8 cellular contexts compared by ENCODE assay signal in genomic region chr6:41371461-41371991, GRCh38. TPM values are rescaled to one million over a fixed set of nuclear protein-coding genes. Genes with fewer than 3 reads are reported as not detected.
DNase-seq lines count a peak whose midpoint lies in the region; ATAC-seq, FAIRE-seq and TF ChIP-seq lines count a peak whose summit lies in the region.

No MANE protein-coding gene starts in this region.

- H3K9me3 ChIP-seq in transverse colon, result no peaks in the 10 kb centered on the region

- peaks cover 25% of the 10 kb centered on the region for H3K27me3 Mint-ChIP-seq in memory B cell

- ATAC-seq in memory B cell (ENCODE audit: low read depth), result peak; percentile 7
- no peak for ATAC-seq in GM18868 (IDR thresholded peaks at IDR 0.05; ENCODE audit: unreplicated experiment)
- no peak for ATAC-seq in HG03135 (IDR thresholded peaks at IDR 0.05; ENCODE audit: unreplicated experiment)

- H3K27ac Mint-ChIP-seq in memory B cell, result no peak overlapping the region

- H3K4me1 Mint-ChIP-seq in memory B cell, result peaks cover 34% of the 10 kb centered on the region

- H3K36me3 Mint-ChIP-seq in memory B cell, result no peaks in the 10 kb centered on the region

- TF ChIP-seq EP300 in transverse colon (IDR thresholded peaks at IDR 0.05; ENCODE audit: low read depth), result no peak

- H3K9me3 Mint-ChIP-seq in memory B cell, result no peaks in the 10 kb centered on the region

- no peaks in the 10 kb centered on the region for H3K36me3 ChIP-seq in transverse colon

- TF ChIP-seq CTCF in D721Med (IDR thresholded peaks at IDR 0.05; ENCODE audit: insufficient read depth, missing control alignments) (peak; percentile 9), transverse colon (IDR thresholded peaks at IDR 0.05) (peak in 4 of 5 experiments; percentile 18 to 50 (median 24))

- no peak for FAIRE-seq in D721Med (lab: Jason Lieb, UNC)

- in situ Hi-C loops in transverse colon (cut with MboI; ENCODE audit: low pct_ligation_motif_present in 1 of 4, low pct_unique_long_range_greater_than_20kb in 1 of 4, low sequenced_read_pairs in 3 of 4), result loop anchor here in 2 of 4 donors (10.0 to 25.0 kb wide), 2 partner anchors 223 to 316 kb away; no protein-coding TSS in a partner anchor

- peak overlapping the region; percentile 89 for H3K4me3 Mint-ChIP-seq in memory B cell

- no peak for DNase-seq in D721Med (ENCODE audit: insufficient read length, low spot score)
- peak; percentile 66 for DNase-seq in NCI-H748 (lab: John Stamatoyannopoulos, UW; ENCODE audit: unreplicated experiment)
- DNase-seq in dermis blood vessel endothelial cell, result peak; percentile 57
- DNase-seq in memory B cell (ENCODE audit: low spot score in 2 of 2), result no peak
- DNase-seq in transverse colon, result peak; percentile 38
- no peak for DNase-seq in NCI-H2107 treated with DMSO at 0.1 percent for 48 hours (lab: John Stamatoyannopoulos, UW; ENCODE audit: unreplicated experiment)

- H3K27ac ChIP-seq in transverse colon, result peak overlapping the region in 1 of 4 donors; percentile 24

- TF ChIP-seq POLR2A in transverse colon (IDR thresholded peaks at IDR 0.05), result no peak

- WGBS in transverse colon (ENCODE audit: low coverage in 1 of 2), 2 donors, result 4% methylated on average over 39 of the region's 39 CpGs; no CpG with 5 or more reads in 1 of the 2 donors

- intact Hi-C loops in transverse colon (cut with DNase I; ENCODE audit: low total_unique reads), result loop anchor here (5.0 kb wide), 1 partner anchor 221 kb away; no protein-coding TSS in a partner anchor

- peaks cover 10 to 40% (median 23%) of the 10 kb centered on the region in 4 donors for H3K4me1 ChIP-seq in transverse colon

- H3K4me3 ChIP-seq in transverse colon, result peak overlapping the region in 3 of 4 donors; percentile 10 to 48 (median 26)

- peaks cover 84% of the 10 kb centered on the region for H3K27me3 ChIP-seq in transverse colon

RNA-seq across cellular contexts. Expression of gene NCR2, which starts 36.1 kb away (rescaled TPM):
- total RNA-seq in dermis blood vessel endothelial cell, result not detected in 2 replicates
- not detected for total RNA-seq in transverse colon

Comparison
In these comparisons a context has a peak if more than half of its experiments do, and no peak if none do; other contexts are left out.
1. DNase-seq: peak in NCI-H748 (single experiment), dermis blood vessel endothelial cell (single experiment) and transverse colon (single experiment); none in D721Med (single experiment), memory B cell (0 of 2) and NCI-H2107 treated with DMSO at 0.1 percent for 48 hours (single experiment).